Comparison of ENCODE assay signal across 20 cellular contexts in the genomic region with DNA sequence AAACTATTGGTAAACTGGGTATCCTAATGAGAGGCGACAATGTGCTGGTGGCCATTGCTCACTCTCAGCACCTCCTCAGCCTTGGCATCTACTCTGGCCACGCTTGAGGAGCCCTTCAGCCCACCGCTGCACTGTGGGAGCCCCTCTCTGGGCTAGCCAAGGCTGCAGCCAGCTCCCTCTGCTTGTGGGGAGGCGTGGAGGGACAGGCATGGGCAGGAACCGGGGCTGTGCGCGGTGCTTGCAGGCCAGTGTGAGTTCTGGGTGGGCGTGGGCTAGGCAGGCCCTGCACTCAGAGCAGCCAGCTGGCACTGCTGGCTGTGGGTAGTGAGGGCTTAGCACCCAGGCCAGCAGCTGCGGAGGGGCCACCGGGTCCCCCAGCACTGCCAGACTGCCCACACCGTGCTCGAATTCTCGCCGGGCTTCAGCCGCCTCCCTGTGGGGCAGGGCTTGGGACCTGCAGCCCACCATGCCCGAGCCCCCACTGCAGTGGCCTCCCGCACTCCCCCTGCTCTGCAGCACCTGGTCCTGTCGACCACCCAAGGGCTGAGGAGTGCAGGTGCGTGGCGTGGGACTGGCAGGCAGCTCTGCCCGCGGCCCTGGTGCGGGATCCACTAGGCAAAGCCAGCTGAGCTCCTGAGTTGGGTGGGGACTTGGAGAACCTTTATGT.
"Had no signal": no experiment of that assay in that cellular context is flagged by ENCODE, and none has a peak within 500 bp of the region (broad histone marks: within the 10 kb centered on the region; RNA-seq: fewer than 3 reads in every experiment).

No MANE protein-coding gene starts in this region.

- H3K36me3 ChIP-seq: heart left ventricle, thoracic aorta, transverse colon had no signal

- H3K4me3 ChIP-seq: heart left ventricle, lung, smooth muscle cell, thoracic aorta, transverse colon had no signal

- DNase-seq: effector memory CD4-positive, alpha-beta T cell; hippocampal formation; kidney glomerular epithelial cell; mesenchymal stem cell; naive B cell; stimulated activated CD4-positive, alpha-beta T cell treated with anti-CD3 and anti-CD28 coated beads, Interleukin-1b, Interleukin-23, amount 100 ng/mL, for 48 hours; stimulated activated CD4-positive, alpha-beta T cell treated with anti-CD3 and anti-CD28 coated beads, Interleukin-4, amount 100 ng/mL, for 24 hours; stimulated activated naive B cell treated with anti-CD40 and anti-IgM and Interleukin-4, amounts not matched to agents 10 μg/mL and 1 μg/mL and 100 μg/mL, for 72 hours; stimulated activated naive CD8-positive, alpha-beta T cell treated with anti-CD3 and anti-CD28 coated beads, Interleukin-15, amount 100 ng/mL, for 72 hours; substantia nigra; transverse colon had no signal

- H3K27ac ChIP-seq: heart left ventricle, thoracic aorta, transverse colon had no signal

- H3K27me3 Mint-ChIP-seq: central memory CD8-positive, alpha-beta T cell; stimulated activated naive B cell treated with anti-CD40 and anti-IgM and Interleukin-4, amounts not matched to agents 10 μg/mL and 1 μg/mL and 100 μg/mL, for 72 hours; stimulated activated naive CD8-positive, alpha-beta T cell treated with anti-CD3 and anti-CD28 coated beads, Interleukin-15, amount 100 ng/mL, for 72 hours had no signal

- H3K9me3 ChIP-seq: thoracic aorta had no signal

- H3K4me3 Mint-ChIP-seq: central memory CD8-positive, alpha-beta T cell; nephron; stimulated activated naive B cell treated with anti-CD40 and anti-IgM and Interleukin-4, amounts not matched to agents 10 μg/mL and 1 μg/mL and 100 μg/mL, for 72 hours; stimulated activated naive CD8-positive, alpha-beta T cell treated with anti-CD3 and anti-CD28 coated beads, Interleukin-15, amount 100 ng/mL, for 72 hours had no signal

- ATAC-seq: esophagus mucosa; heart left ventricle; stimulated activated naive B cell treated with anti-CD40 and anti-IgM and Interleukin-4, amounts not matched to agents 10 μg/mL and 1 μg/mL and 100 μg/mL, for 72 hours; stimulated activated naive CD8-positive, alpha-beta T cell treated with anti-CD3 and anti-CD28 coated beads, Interleukin-15, amount 100 ng/mL, for 72 hours had no signal

- H3K36me3 Mint-ChIP-seq: naive B cell; stimulated activated naive B cell treated with anti-CD40 and anti-IgM and Interleukin-4, amounts not matched to agents 10 μg/mL and 1 μg/mL and 100 μg/mL, for 72 hours had no signal

- FAIRE-seq: endometrium, frontal cortex had no signal

- H3K4me1 Mint-ChIP-seq: central memory CD8-positive, alpha-beta T cell; naive B cell; nephron; stimulated activated naive B cell treated with anti-CD40 and anti-IgM and Interleukin-4, amounts not matched to agents 10 μg/mL and 1 μg/mL and 100 μg/mL, for 72 hours; stimulated activated naive CD8-positive, alpha-beta T cell treated with anti-CD3 and anti-CD28 coated beads, Interleukin-15, amount 100 ng/mL, for 72 hours had no signal

- H3K27ac Mint-ChIP-seq: nephron; stimulated activated naive B cell treated with anti-CD40 and anti-IgM and Interleukin-4, amounts not matched to agents 10 μg/mL and 1 μg/mL and 100 μg/mL, for 72 hours; stimulated activated naive CD8-positive, alpha-beta T cell treated with anti-CD3 and anti-CD28 coated beads, Interleukin-15, amount 100 ng/mL, for 72 hours had no signal

- H3K4me1 ChIP-seq: heart left ventricle, transverse colon had no signal

- H3K27me3 ChIP-seq: heart left ventricle, transverse colon had no signal
